11 cellular contexts compared by ENCODE assay signal in the genomic region with DNA sequence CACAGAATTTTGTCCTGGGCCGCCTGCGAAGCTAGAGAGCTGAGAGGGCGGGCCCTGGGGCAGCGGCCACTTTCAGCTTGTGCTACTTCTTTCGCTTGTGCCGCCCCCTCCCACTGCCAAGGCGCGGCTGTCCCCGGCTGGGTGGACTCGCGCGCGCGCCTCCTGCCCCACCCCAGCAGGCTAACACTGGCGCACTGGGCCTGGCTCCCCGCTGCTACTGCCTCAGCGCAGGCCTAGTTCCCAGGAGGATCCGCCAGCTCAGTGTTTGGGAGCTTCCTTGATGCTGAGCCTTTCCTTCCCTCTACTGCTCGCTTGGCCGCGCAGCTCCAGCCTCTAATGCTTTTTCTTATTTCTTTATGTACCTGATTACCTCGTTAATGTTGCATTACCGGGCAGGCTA. TPM values are rescaled to one million over a fixed set of nuclear protein-coding genes. Genes with fewer than 3 reads are reported as not detected.
DNase-seq lines count a peak whose midpoint lies in the region; TF ChIP-seq lines count a peak whose summit lies in the region.
"Had no signal": no experiment of that assay in that cellular context is flagged by ENCODE, and none has a peak within 500 bp of the region (broad histone marks: within the 10 kb centered on the region; RNA-seq: fewer than 3 reads in every experiment).

No MANE protein-coding gene starts in this region.

- H3K27ac Mint-ChIP-seq in activated naive CD4-positive, alpha-beta T cell treated with anti-CD3 and anti-CD28 coated beads, Interleukin-2, amount 50 U/mL, for 24 hours, result no peak overlapping the region
- H3K27ac Mint-ChIP-seq in glutamatergic neuron (ENCODE audit: unreplicated experiment) (no peak overlapping the region), mesothelial cell of epicardium (peak overlapping the region; percentile 26), osteocyte (ENCODE audit: unreplicated experiment) (no peak overlapping the region)
- H3K27ac Mint-ChIP-seq: activated CD8-positive, alpha-beta memory T cell treated with anti-CD3 and anti-CD28 coated beads, Interleukin-2, amount 10 ng/mL, durations not matched to agents 7 days and 5 days had no signal

- no peaks in the 10 kb centered on the region for H3K36me3 ChIP-seq in vagina

- H3K4me3 Mint-ChIP-seq in activated naive CD4-positive, alpha-beta T cell treated with anti-CD3 and anti-CD28 coated beads, Interleukin-2, amount 50 U/mL, for 24 hours, result peak overlapping the region; percentile 39
- peak overlapping the region; percentile 12 for H3K4me3 Mint-ChIP-seq in glutamatergic neuron (ENCODE audit: unreplicated experiment)
- peak overlapping the region; percentile 46 for H3K4me3 Mint-ChIP-seq in mesothelial cell of epicardium
- no peak overlapping the region for H3K4me3 Mint-ChIP-seq in osteocyte (ENCODE audit: unreplicated experiment)
- H3K4me3 Mint-ChIP-seq: activated CD8-positive, alpha-beta memory T cell treated with anti-CD3 and anti-CD28 coated beads, Interleukin-2, amount 10 ng/mL, durations not matched to agents 7 days and 5 days had no signal

- intact Hi-C loops in vagina (cut with DNase I), result no loop called here

- H3K27me3 Mint-ChIP-seq in activated naive CD4-positive, alpha-beta T cell treated with anti-CD3 and anti-CD28 coated beads, Interleukin-2, amount 50 U/mL, for 24 hours, result peaks cover 18% of the 10 kb centered on the region
- H3K27me3 Mint-ChIP-seq in glutamatergic neuron (ENCODE audit: unreplicated experiment) (peaks cover 4% of the 10 kb centered on the region), mesothelial cell of epicardium (ENCODE audit: low read depth) (peaks cover 1% of the 10 kb centered on the region), osteocyte (ENCODE audit: unreplicated experiment) (peaks cover 26% of the 10 kb centered on the region)

- H3K4me1 ChIP-seq in vagina, result peaks cover 8% of the 10 kb centered on the region

- peaks cover 7% of the 10 kb centered on the region for H3K4me1 Mint-ChIP-seq in activated naive CD4-positive, alpha-beta T cell treated with anti-CD3 and anti-CD28 coated beads, Interleukin-2, amount 50 U/mL, for 24 hours
- H3K4me1 Mint-ChIP-seq in glutamatergic neuron (ENCODE audit: low read depth, unreplicated experiment), result no peaks in the 10 kb centered on the region
- peaks cover 15% of the 10 kb centered on the region for H3K4me1 Mint-ChIP-seq in mesothelial cell of epicardium
- no peaks in the 10 kb centered on the region for H3K4me1 Mint-ChIP-seq in osteocyte (ENCODE audit: unreplicated experiment)
- H3K4me1 Mint-ChIP-seq: activated CD8-positive, alpha-beta memory T cell treated with anti-CD3 and anti-CD28 coated beads, Interleukin-2, amount 10 ng/mL, durations not matched to agents 7 days and 5 days had no signal

- H3K36me3 Mint-ChIP-seq in activated naive CD4-positive, alpha-beta T cell treated with anti-CD3 and anti-CD28 coated beads, Interleukin-2, amount 50 U/mL, for 24 hours, result no peaks in the 10 kb centered on the region
- H3K36me3 Mint-ChIP-seq in glutamatergic neuron (ENCODE audit: unreplicated experiment) (no peaks in the 10 kb centered on the region), mesothelial cell of epicardium (no peaks in the 10 kb centered on the region), osteocyte (ENCODE audit: unreplicated experiment) (no peaks in the 10 kb centered on the region)
- H3K36me3 Mint-ChIP-seq: activated CD8-positive, alpha-beta memory T cell treated with anti-CD3 and anti-CD28 coated beads, Interleukin-2, amount 10 ng/mL, durations not matched to agents 7 days and 5 days had no signal

- TF ChIP-seq CTCF in glutamatergic neuron (IDR thresholded peaks at IDR 0.05; ENCODE audit: partially characterized antibody, unreplicated experiment) (no peak), mesothelial cell of epicardium (IDR thresholded peaks at IDR 0.05; ENCODE audit: unreplicated experiment) (no peak), vagina (IDR thresholded peaks at IDR 0.05) (no peak), osteocyte (IDR thresholded peaks at IDR 0.05) (no peak)

- DNase-seq in activated naive CD4-positive, alpha-beta T cell treated with Interleukin-2 at 50 U/mL for 16 hours, result no peak
- DNase-seq in glutamatergic neuron (peak; percentile 53), mesothelial cell of epicardium (ENCODE audit: low spot score in 2 of 2, unreplicated experiment in 2 of 2) (peak; percentile 25 to 46), vagina (ENCODE audit: extremely low spot score in 2 of 2) (no peak), osteocyte (ENCODE audit: extremely low spot score, unreplicated experiment) (no peak), DMS153 treated with DMSO at 0.1 percent for 48 hours (lab: John Stamatoyannopoulos, UW; ENCODE audit: unreplicated experiment) (no peak), NCI-H446 treated with DMSO at 0.1 percent for 48 hours (lab: John Stamatoyannopoulos, UW) (no peak)
- DNase-seq: activated CD8-positive, alpha-beta memory T cell treated with anti-CD3 and anti-CD28 coated beads, Interleukin-2, amount 10 ng/mL, durations not matched to agents 7 days and 5 days; cerebellar nuclear complex; NCI-H2029 had no signal

- H3K4me3 ChIP-seq in vagina, result peak overlapping the region; percentile 15

- no peak for TF ChIP-seq POLR2A in vagina (IDR thresholded peaks at IDR 0.05)

- H3K9me3 ChIP-seq in vagina, result no peaks in the 10 kb centered on the region

- H3K9me3 Mint-ChIP-seq in activated naive CD4-positive, alpha-beta T cell treated with anti-CD3 and anti-CD28 coated beads, Interleukin-2, amount 50 U/mL, for 24 hours, result no peaks in the 10 kb centered on the region
- H3K9me3 Mint-ChIP-seq in glutamatergic neuron (ENCODE audit: unreplicated experiment) (no peaks in the 10 kb centered on the region), mesothelial cell of epicardium (peaks cover 8% of the 10 kb centered on the region), osteocyte (ENCODE audit: unreplicated experiment) (no peaks in the 10 kb centered on the region)

- H3K27ac ChIP-seq in vagina, result peak overlapping the region; percentile 33

- no peaks in the 10 kb centered on the region for H3K27me3 ChIP-seq in vagina

RNA-seq across cellular contexts. Expression of a gene that starts 27.4 kb away (rescaled TPM):
- 81.8 TPM for total RNA-seq in glutamatergic neuron (ENCODE audit: unreplicated experiment)
- 78.9 to 92.2 TPM (median 91.1 TPM) in 3 replicates for total RNA-seq in mesothelial cell of epicardium
- 62.6 TPM for total RNA-seq in vagina
- 71.0 and 76.6 TPM in 2 replicates for total RNA-seq in osteocyte

Comparison
In these comparisons a context has a peak if more than half of its experiments do, and no peak if none do; other contexts are left out.
1. DNase-seq: peak in glutamatergic neuron (single experiment) and mesothelial cell of epicardium (2 of 2); none in activated naive CD4-positive, alpha-beta T cell treated with Interleukin-2 at 50 U/mL for 16 hours (single experiment), vagina (0 of 2), osteocyte (single experiment), DMS153 treated with DMSO at 0.1 percent for 48 hours (single experiment) and NCI-H446 treated with DMSO at 0.1 percent for 48 hours (single experiment).